ENCODE assay signal across 8 cellular contexts in the genomic region with DNA sequence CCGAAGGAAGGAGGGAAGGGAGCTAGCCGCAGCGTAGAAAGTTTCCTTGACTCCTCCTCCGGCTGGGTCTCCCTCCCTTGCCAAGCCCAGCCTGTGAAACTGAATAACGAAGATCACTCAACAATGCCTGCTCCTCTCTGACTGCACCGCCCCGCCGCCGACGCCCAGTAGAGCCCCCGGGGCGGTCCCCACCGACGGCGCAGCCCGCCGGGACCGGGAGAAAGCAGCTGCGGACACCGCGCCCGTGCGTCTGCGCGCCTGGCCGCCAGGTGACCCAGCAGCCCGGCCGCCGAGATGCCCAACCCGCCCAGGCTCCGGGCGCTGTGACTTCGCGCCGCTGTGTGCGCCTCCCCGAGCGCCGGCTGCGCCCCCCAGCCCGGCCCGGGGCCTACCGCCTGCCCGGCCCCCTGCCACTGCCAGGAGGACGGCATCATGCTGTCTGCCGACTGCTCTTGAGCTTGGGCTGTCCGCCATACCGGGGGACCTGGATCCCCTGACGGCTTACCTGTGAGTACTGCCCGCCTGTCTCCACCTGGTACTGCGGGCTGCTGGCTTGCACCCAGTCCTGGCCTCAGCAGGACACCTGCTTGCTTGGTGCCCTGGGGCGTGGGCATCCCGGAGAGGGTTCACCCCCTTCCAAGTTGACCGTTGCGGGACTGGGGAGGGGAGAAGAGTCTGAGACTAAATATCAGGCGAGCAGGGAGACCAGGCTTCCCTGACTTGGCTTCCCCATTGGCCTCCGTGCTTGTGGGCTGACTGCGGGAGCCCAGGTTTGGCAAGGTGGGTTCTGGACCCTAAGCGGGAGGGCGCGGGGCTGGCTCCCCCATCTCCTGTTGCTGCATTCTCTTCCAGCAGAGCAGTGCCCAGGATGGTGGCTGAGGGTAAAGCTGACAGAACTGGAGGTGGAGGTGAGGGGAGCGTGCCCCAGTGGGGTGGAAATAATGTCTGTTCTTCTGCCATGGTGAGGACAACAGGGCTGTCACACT. TPM values are rescaled to one million over a fixed set of nuclear protein-coding genes. Genes with fewer than 3 reads are reported as not detected.
DNase-seq lines count a peak whose midpoint lies in the region; ATAC-seq and TF ChIP-seq lines count a peak whose summit lies in the region.

No MANE protein-coding gene starts in this region.

- 15 to 54% (median 26%) methylated on average over 14 to 62 of the region's 62 CpGs for WGBS in adrenal gland, 4 donors
- WGBS in stomach, 5 donors = 11 to 18% (median 14%) methylated on average over 17 to 62 of the region's 62 CpGs

- peaks cover 16% of the 10 kb centered on the region in 2 donors for H3K4me1 ChIP-seq in adrenal gland (replicated peaks in 1 of 2)
- H3K4me1 ChIP-seq in iPS-20b (ENCODE audit: insufficient read depth, low read length) = peaks cover 3% of the 10 kb centered on the region; the same call in 1 of the 2 replicates
- peaks cover 12 to 28% (median 23%) of the 10 kb centered on the region in 4 donors for H3K4me1 ChIP-seq in stomach

- H3K9me3 Mint-ChIP-seq in stimulated activated naive CD8-positive, alpha-beta T cell treated with anti-CD3 and anti-CD28 coated beads, Interleukin-15, Interleukin-2, amounts not matched to agents 100 ng/mL and 50 ng/mL, for 24 hours = no peaks in the 10 kb centered on the region

- intact Hi-C loops in adrenal gland (cut with DNase I) (loop anchor here in 1 of 2 donors (2.0 kb wide), 1 partner anchor 101 kb away; no protein-coding TSS in a partner anchor), stomach (cut with DNase I; ENCODE audit: low total_unique reads) (no loop called here)

- H3K27me3 ChIP-seq in adrenal gland (no peaks in the 10 kb centered on the region), iPS-20b (ENCODE audit: insufficient read depth, low read length) (peaks cover 35% of the 10 kb centered on the region), stomach (peaks cover 4 to 38% (median 11%) of the 10 kb centered on the region in 3 donors)

- no peaks in the 10 kb centered on the region for H3K9me3 ChIP-seq in adrenal gland (replicated peaks in 1 of 3)
- H3K9me3 ChIP-seq in iPS-20b (ENCODE audit: insufficient read depth, low read depth, low read length) = no peaks in the 10 kb centered on the region
- no peaks in the 10 kb centered on the region for H3K9me3 ChIP-seq in stomach

- H3K9ac ChIP-seq in iPS-20b (ENCODE audit: low read depth, low read length) = peak overlapping the region; percentile 7; the same call in 1 of the 2 replicates

- H3K4me1 Mint-ChIP-seq in stimulated activated naive CD8-positive, alpha-beta T cell treated with anti-CD3 and anti-CD28 coated beads, Interleukin-15, Interleukin-2, amounts not matched to agents 100 ng/mL and 50 ng/mL, for 24 hours (ENCODE audit: low read depth) = peaks cover 9% of the 10 kb centered on the region

- no peak for ATAC-seq in stimulated activated naive CD8-positive, alpha-beta T cell treated with anti-CD3 and anti-CD28 coated beads, Interleukin-15, Interleukin-2, amounts not matched to agents 100 U/mL and 50 U/mL, for 24 hours
- ATAC-seq in GM21447 (IDR thresholded peaks at IDR 0.05; ENCODE audit: unreplicated experiment) = no peak

- peak overlapping the region; percentile 71 for H3K4me3 Mint-ChIP-seq in stimulated activated naive CD8-positive, alpha-beta T cell treated with anti-CD3 and anti-CD28 coated beads, Interleukin-15, Interleukin-2, amounts not matched to agents 100 ng/mL and 50 ng/mL, for 24 hours

- DNase-seq in stimulated activated naive CD8-positive, alpha-beta T cell treated with anti-CD3 and anti-CD28 coated beads, Interleukin-15, Interleukin-2, amounts not matched to agents 100 U/mL and 50 U/mL, for 24 hours = no peak
- DNase-seq in adrenal gland (peak in 5 of 7 donors; percentile 53 to 64 (median 61)), stomach (peak; percentile 45), NCI-H2107 treated with DMSO at 0.1 percent for 48 hours (lab: John Stamatoyannopoulos, UW; ENCODE audit: unreplicated experiment) (no peak), anterior cingulate cortex (lab: John Stamatoyannopoulos, UW) (no peak)

- H3K36me3 ChIP-seq in adrenal gland (replicated peaks in 1 of 2) = no peaks in the 10 kb centered on the region
- no peaks in the 10 kb centered on the region for H3K36me3 ChIP-seq in iPS-20b (ENCODE audit: insufficient read depth, low read depth, low read length)
- H3K36me3 ChIP-seq in stomach = no peaks in the 10 kb centered on the region

- H3K36me3 Mint-ChIP-seq in stimulated activated naive CD8-positive, alpha-beta T cell treated with anti-CD3 and anti-CD28 coated beads, Interleukin-15, Interleukin-2, amounts not matched to agents 100 ng/mL and 50 ng/mL, for 24 hours (ENCODE audit: low read depth) = no peaks in the 10 kb centered on the region

- peak in 3 of 6 experiments; percentile 39 to 56 (median 55) for TF ChIP-seq CTCF in adrenal gland (IDR thresholded peaks at IDR 0.05)
- TF ChIP-seq CTCF in stomach (IDR thresholded peaks at IDR 0.05) = no peak

- H3K27ac ChIP-seq in adrenal gland (peak overlapping the region in 2 of 5 donors; percentile 15 to 50), iPS-20b (ENCODE audit: low read length) (no peak overlapping the region), stomach (peak overlapping the region in 2 of 5 donors; percentile 0 to 29)

- TF ChIP-seq EP300 in stomach (IDR thresholded peaks at IDR 0.05) = no peak

- TF ChIP-seq POLR2A in adrenal gland (IDR thresholded peaks at IDR 0.05) = peak in 1 of 2 donors; percentile 46
- no peak for TF ChIP-seq POLR2A in stomach (IDR thresholded peaks at IDR 0.05)

- peaks cover 41% of the 10 kb centered on the region for H3K27me3 Mint-ChIP-seq in stimulated activated naive CD8-positive, alpha-beta T cell treated with anti-CD3 and anti-CD28 coated beads, Interleukin-15, Interleukin-2, amounts not matched to agents 100 ng/mL and 50 ng/mL, for 24 hours

- H3K4me3 ChIP-seq in adrenal gland (peak overlapping the region in 2 of 4 donors; percentile 33 to 71), iPS-20b (ENCODE audit: low read length) (peak overlapping the region; percentile 64), stomach (peak overlapping the region; percentile 38 to 50 (median 41))

- H3K27ac Mint-ChIP-seq in stimulated activated naive CD8-positive, alpha-beta T cell treated with anti-CD3 and anti-CD28 coated beads, Interleukin-15, Interleukin-2, amounts not matched to agents 100 ng/mL and 50 ng/mL, for 24 hours = no peak overlapping the region

RNA-seq across cellular contexts. Expression of gene SPTLC1, which starts 26.2 kb away (rescaled TPM):
- total RNA-seq in adrenal gland (10 to 100 TPM; 59.0 to 93.7 (median 72.9) TPM), stomach (100 to 1,000 TPM in 3 of 5 donors, 10 to 100 TPM in 2; 34.6 to 157 (median 145) TPM)
- polyA plus RNA-seq in adrenal gland (10 to 100 TPM; 18.8 to 89.6 (median 20.1) TPM), stomach (10 to 100 TPM; 14.4 to 26.1 (median 15.9) TPM)

Comparison
In these comparisons a context has a peak if more than half of its experiments do, and no peak if none do; other contexts are left out.
1. DNase-seq: peak in adrenal gland (5 of 7) and stomach (single experiment); none in stimulated activated naive CD8-positive, alpha-beta T cell treated with anti-CD3 and anti-CD28 coated beads, Interleukin-15, Interleukin-2, amounts not matched to agents 100 U/mL and 50 U/mL, for 24 hours (single experiment), NCI-H2107 treated with DMSO at 0.1 percent for 48 hours (single experiment) and anterior cingulate cortex (0 of 58).